ENCODE assay signal across 1 cellular context in the genomic region with DNA sequence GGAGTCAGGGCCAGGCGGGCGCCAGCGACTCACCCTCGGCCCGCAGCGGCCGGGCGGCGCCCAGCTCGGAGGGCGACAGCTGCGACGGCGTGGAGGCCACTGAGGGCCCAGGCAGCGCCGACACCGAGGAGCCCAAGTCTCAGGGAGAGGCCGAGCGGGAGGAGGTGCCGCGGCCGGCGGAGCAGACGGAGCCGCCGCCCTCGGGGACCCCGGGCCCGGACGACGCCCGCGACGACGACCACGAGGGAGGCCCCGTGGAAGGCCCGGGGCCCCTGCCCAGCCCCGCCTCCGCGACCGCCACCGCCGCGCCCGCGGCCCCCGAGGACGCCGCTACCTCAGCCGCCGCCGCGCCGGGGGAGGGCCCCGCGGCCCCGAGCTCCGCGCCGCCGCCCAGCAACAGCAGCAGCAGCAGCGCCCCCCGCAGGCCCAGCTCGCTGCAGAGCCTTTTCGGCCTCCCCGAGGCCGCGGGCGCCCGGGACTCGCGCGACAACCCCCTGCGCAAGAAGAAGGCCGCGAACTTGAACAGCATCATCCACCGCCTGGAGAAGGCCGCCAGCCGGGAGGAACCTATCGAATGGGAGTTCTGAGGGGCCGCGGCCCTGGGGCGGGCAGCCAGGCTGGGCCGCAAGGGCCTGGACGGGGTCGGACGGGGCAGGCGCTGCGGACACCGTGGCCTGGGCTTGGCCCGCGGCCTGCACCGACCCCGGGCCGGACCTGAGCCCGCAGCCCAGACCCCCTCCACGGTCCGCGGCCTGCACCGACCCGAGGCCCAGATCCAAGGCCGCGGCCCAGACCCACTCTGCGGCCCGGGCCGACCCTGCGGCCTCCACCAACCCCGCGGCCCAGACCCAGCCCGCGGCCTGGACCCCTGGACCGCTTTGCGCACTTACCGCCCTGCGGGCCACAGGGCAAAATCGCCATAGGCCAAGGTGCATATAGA.
TF ChIP-seq lines count a peak whose summit lies in the region.

No MANE protein-coding gene starts in this region.

TF ChIP-seq in SK-N-SH, 30 proteins besides CTCF, POLR2A, EP300 and RAD21 (continued from another document):
- TF ChIP-seq, protein P1, sequence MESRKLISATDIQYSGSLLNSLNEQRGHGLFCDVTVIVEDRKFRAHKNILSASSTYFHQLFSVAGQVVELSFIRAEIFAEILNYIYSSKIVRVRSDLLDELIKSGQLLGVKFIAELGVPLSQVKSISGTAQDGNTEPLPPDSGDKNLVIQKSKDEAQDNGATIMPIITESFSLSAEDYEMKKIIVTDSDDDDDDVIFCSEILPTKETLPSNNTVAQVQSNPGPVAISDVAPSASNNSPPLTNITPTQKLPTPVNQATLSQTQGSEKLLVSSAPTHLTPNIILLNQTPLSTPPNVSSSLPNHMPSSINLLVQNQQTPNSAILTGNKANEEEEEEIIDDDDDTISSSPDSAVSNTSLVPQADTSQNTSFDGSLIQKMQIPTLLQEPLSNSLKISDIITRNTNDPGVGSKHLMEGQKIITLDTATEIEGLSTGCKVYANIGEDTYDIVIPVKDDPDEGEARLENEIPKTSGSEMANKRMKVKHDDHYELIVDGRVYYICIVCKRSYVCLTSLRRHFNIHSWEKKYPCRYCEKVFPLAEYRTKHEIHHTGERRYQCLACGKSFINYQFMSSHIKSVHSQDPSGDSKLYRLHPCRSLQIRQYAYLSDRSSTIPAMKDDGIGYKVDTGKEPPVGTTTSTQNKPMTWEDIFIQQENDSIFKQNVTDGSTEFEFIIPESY (IDR thresholded peaks at IDR 0.05; ENCODE audit: borderline replicate concordance, low read depth) = no peak
- TF ChIP-seq SIN3A (IDR thresholded peaks at IDR 0.05; ENCODE audit: borderline replicate concordance, low read depth, low read length) = no peak
- TF ChIP-seq JUND (IDR thresholded peaks at IDR 0.05) = no peak
- TF ChIP-seq NRF1 (IDR thresholded peaks at IDR 0.05; ENCODE audit: low read depth, low read length) = no peak
- TF ChIP-seq, protein P2, sequence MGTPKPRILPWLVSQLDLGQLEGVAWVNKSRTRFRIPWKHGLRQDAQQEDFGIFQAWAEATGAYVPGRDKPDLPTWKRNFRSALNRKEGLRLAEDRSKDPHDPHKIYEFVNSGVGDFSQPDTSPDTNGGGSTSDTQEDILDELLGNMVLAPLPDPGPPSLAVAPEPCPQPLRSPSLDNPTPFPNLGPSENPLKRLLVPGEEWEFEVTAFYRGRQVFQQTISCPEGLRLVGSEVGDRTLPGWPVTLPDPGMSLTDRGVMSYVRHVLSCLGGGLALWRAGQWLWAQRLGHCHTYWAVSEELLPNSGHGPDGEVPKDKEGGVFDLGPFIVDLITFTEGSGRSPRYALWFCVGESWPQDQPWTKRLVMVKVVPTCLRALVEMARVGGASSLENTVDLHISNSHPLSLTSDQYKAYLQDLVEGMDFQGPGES (IDR thresholded peaks at IDR 0.05; ENCODE audit: low read depth, low read length) = no peak
- TF ChIP-seq RCOR1 (IDR thresholded peaks at IDR 0.05; ENCODE audit: low read length) = no peak
- TF ChIP-seq CHD2 (IDR thresholded peaks at IDR 0.05; ENCODE audit: low read length, partially characterized antibody) = no peak
- no peak for TF ChIP-seq ELF1 (IDR thresholded peaks at IDR 0.05)
